In genomic region chr3:93867425-93867824, GRCh38 we compare ENCODE assay signal across 1 cellular context.
TF ChIP-seq lines count a peak whose summit lies in the region.

No MANE protein-coding gene starts in this region.

TF ChIP-seq in H1, 55 proteins besides CTCF, POLR2A, EP300 and RAD21 (continued from another document):
- TF ChIP-seq KDM1A (IDR thresholded peaks at IDR 0.05; ENCODE audit: borderline replicate concordance, low read length) = no peak
- TF ChIP-seq TAF7 (optimal IDR thresholded peaks at IDR 0.05; ENCODE audit: borderline replicate concordance, low read depth, low read length) = no peak
- no peak for TF ChIP-seq BCL11A (IDR thresholded peaks at IDR 0.05; ENCODE audit: low read depth in 2 of 2, low read length in 2 of 2)
- no peak for TF ChIP-seq E2F6 (IDR thresholded peaks at IDR 0.05)
- no peak for TF ChIP-seq EGR1 (IDR thresholded peaks at IDR 0.05; ENCODE audit: borderline replicate concordance, low read depth, low read length)
- TF ChIP-seq TEAD4 (IDR thresholded peaks at IDR 0.05; ENCODE audit: low read depth, low read length) = no peak
- TF ChIP-seq HDAC2 (IDR thresholded peaks at IDR 0.05; ENCODE audit: borderline replicate concordance in 1 of 2, low read depth in 2 of 2, low read length in 2 of 2) = no peak
- no peak for TF ChIP-seq CHD1 (IDR thresholded peaks at IDR 0.05; ENCODE audit: low read depth, low read length)
- no peak for TF ChIP-seq PHF8 (conservative IDR thresholded peaks at IDR 0.05; ENCODE audit: low read depth, low read length)
- TF ChIP-seq BRCA1 (IDR thresholded peaks at IDR 0.05; ENCODE audit: low read depth, low read length) = no peak
- TF ChIP-seq ATF3 (IDR thresholded peaks at IDR 0.05; ENCODE audit: insufficient read depth, low read depth, low read length) = no peak
TF ChIP-seq in H1: peak in this region for 0.
